1 cellular context compared by ENCODE assay signal in the genomic region with DNA sequence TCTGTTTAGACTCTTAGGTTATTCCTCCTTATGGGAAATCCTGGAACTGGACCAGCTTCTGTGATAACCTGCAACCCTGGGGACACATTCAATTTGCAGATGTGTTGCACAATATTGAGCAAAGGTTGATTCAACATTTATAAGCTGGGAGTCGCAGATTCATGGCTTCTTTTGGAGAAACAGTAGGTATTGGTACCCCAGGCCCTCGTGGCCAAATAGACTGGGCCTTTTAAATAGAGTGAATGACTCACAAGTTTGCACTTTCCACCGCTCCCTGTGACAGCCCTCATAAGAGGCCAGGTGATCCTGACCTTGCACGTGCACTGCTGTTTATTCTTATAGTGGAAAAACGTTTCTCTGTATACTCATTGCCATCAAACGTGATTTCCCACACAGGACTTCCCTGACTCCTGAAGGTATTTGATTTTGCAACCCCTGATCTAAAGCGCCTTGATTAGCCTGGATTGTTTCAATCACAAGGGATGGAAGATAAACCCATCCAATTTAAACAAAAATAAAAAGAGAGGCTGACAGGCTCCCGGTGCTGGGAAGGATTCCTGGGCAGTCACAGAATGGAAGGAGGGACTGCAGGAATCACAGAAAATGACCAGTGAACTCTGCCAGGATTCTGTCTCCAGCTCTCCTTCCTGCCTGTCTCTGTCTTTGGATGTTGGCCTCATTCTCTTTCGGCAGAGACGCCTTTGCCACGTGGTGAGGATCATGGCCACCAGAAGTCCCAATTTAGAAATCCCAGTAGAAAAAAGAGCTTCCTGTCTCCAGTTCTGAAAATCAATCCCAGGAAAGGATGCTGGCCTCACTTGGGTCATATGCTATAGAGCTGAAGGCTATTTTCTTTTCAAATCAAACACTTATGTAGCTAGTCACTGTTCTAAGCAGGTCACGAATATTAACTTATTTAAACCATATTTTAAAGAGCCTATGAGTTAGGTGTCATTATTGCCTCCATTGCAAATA.
TF ChIP-seq lines count a peak whose summit lies in the region.

No MANE protein-coding gene starts in this region.

TF ChIP-seq in HepG2, 621 proteins besides CTCF, POLR2A, EP300 and RAD21 (continued from another document and continues in another):
- no peak for TF ChIP-seq XBP1 (CRISPR knock-in tag; IDR thresholded peaks at IDR 0.05)
- TF ChIP-seq ZNF10 (CRISPR knock-in tag; IDR thresholded peaks at IDR 0.05; ENCODE audit: borderline replicate concordance, low read depth): no peak
- TF ChIP-seq ZSCAN21 (CRISPR knock-in tag; IDR thresholded peaks at IDR 0.05; ENCODE audit: borderline replicate concordance): no peak
- TF ChIP-seq ATRX (CRISPR knock-in tag; IDR thresholded peaks at IDR 0.05; ENCODE audit: borderline replicate concordance): no peak
- TF ChIP-seq ZBTB42 (CRISPR knock-in tag; IDR thresholded peaks at IDR 0.05): no peak
- no peak for TF ChIP-seq SKI (IDR thresholded peaks at IDR 0.05; ENCODE audit: partially characterized antibody)
- TF ChIP-seq ISL2 (CRISPR knock-in tag; IDR thresholded peaks at IDR 0.05): no peak; the same call in 1 of the 2 replicates
- TF ChIP-seq ZNF619 (CRISPR knock-in tag; IDR thresholded peaks at IDR 0.05): no peak
- TF ChIP-seq RXRA (CRISPR knock-in tag; IDR thresholded peaks at IDR 0.05): no peak
- TF ChIP-seq TEAD2 (CRISPR knock-in tag; IDR thresholded peaks at IDR 0.05): no peak
- no peak for TF ChIP-seq ADNP (CRISPR knock-in tag; IDR thresholded peaks at IDR 0.05)
- no peak for TF ChIP-seq HDAC6 (IDR thresholded peaks at IDR 0.05; ENCODE audit: low read depth, low read length)
- TF ChIP-seq ZNF782 (CRISPR knock-in tag; IDR thresholded peaks at IDR 0.05; ENCODE audit: borderline replicate concordance): no peak
- TF ChIP-seq PPARG (CRISPR knock-in tag; conservative IDR thresholded peaks at IDR 0.05): peak; percentile 55
- no peak for TF ChIP-seq RBAK (CRISPR knock-in tag; IDR thresholded peaks at IDR 0.05)
- no peak for TF ChIP-seq ZBTB4 (CRISPR knock-in tag; IDR thresholded peaks at IDR 0.05; ENCODE audit: borderline replicate concordance)
- no peak for TF ChIP-seq ZNF576 (CRISPR knock-in tag; IDR thresholded peaks at IDR 0.05)
- no peak for TF ChIP-seq THAP7 (CRISPR knock-in tag; IDR thresholded peaks at IDR 0.05)
- TF ChIP-seq ZNF691 (CRISPR knock-in tag; IDR thresholded peaks at IDR 0.05; ENCODE audit: borderline replicate concordance, low read depth): no peak
- no peak for TF ChIP-seq ZBTB8A (CRISPR knock-in tag; IDR thresholded peaks at IDR 0.05; ENCODE audit: borderline replicate concordance, low read depth)
- no peak for TF ChIP-seq ZNF878 (CRISPR knock-in tag; IDR thresholded peaks at IDR 0.05)
- TF ChIP-seq ZNF546 (CRISPR knock-in tag; conservative IDR thresholded peaks at IDR 0.05): no peak
- TF ChIP-seq ZNF256 (CRISPR knock-in tag; conservative IDR thresholded peaks at IDR 0.05): no peak
- TF ChIP-seq, protein P1, sequence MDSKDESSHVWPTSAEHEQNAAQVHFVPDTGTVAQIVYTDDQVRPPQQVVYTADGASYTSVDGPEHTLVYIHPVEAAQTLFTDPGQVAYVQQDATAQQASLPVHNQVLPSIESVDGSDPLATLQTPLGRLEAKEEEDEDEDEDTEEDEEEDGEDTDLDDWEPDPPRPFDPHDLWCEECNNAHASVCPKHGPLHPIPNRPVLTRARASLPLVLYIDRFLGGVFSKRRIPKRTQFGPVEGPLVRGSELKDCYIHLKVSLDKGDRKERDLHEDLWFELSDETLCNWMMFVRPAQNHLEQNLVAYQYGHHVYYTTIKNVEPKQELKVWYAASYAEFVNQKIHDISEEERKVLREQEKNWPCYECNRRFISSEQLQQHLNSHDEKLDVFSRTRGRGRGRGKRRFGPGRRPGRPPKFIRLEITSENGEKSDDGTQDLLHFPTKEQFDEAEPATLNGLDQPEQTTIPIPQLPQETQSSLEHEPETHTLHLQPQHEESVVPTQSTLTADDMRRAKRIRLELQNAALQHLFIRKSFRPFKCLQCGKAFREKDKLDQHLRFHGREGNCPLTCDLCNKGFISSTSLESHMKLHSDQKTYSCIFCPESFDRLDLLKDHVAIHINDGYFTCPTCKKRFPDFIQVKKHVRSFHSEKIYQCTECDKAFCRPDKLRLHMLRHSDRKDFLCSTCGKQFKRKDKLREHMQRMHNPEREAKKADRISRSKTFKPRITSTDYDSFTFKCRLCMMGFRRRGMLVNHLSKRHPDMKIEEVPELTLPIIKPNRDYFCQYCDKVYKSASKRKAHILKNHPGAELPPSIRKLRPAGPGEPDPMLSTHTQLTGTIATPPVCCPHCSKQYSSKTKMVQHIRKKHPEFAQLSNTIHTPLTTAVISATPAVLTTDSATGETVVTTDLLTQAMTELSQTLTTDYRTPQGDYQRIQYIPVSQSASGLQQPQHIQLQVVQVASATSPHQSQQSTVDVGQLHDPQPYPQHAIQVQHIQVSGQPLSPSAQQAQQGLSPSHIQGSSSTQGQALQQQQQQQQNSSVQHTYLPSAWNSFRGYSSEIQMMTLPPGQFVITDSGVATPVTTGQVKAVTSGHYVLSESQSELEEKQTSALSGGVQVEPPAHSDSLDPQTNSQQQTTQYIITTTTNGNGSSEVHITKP (CRISPR knock-in tag; IDR thresholded peaks at IDR 0.05; ENCODE audit: low read depth): no peak
- no peak for TF ChIP-seq ZNF503 (CRISPR knock-in tag; IDR thresholded peaks at IDR 0.05)
- TF ChIP-seq TGIF2 (CRISPR knock-in tag; IDR thresholded peaks at IDR 0.05): peak; percentile 50; the same call in 1 of the 2 replicates
- TF ChIP-seq TBL1XR1 (IDR thresholded peaks at IDR 0.05; ENCODE audit: borderline replicate concordance, low read length, partially characterized antibody): no peak
- no peak for TF ChIP-seq SKIL (CRISPR knock-in tag; IDR thresholded peaks at IDR 0.05; ENCODE audit: borderline replicate concordance)
- TF ChIP-seq IKZF1 (IDR thresholded peaks at IDR 0.05): no peak
- TF ChIP-seq NFYC (CRISPR knock-in tag; IDR thresholded peaks at IDR 0.05): no peak
- TF ChIP-seq DNMT3B (CRISPR knock-in tag; conservative IDR thresholded peaks at IDR 0.05): no peak
- TF ChIP-seq, protein P2, sequence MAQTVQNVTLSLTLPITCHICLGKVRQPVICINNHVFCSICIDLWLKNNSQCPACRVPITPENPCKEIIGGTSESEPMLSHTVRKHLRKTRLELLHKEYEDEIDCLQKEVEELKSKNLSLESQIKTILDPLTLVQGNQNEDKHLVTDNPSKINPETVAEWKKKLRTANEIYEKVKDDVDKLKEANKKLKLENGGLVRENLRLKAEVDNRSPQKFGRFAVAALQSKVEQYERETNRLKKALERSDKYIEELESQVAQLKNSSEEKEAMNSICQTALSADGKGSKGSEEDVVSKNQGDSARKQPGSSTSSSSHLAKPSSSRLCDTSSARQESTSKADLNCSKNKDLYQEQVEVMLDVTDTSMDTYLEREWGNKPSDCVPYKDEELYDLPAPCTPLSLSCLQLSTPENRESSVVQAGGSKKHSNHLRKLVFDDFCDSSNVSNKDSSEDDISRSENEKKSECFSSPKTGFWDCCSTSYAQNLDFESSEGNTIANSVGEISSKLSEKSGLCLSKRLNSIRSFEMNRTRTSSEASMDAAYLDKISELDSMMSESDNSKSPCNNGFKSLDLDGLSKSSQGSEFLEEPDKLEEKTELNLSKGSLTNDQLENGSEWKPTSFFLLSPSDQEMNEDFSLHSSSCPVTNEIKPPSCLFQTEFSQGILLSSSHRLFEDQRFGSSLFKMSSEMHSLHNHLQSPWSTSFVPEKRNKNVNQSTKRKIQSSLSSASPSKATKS (CRISPR knock-in tag; IDR thresholded peaks at IDR 0.05): no peak
- no peak for TF ChIP-seq PHF20 (CRISPR knock-in tag; IDR thresholded peaks at IDR 0.05)
- TF ChIP-seq ZBTB25 (CRISPR knock-in tag; IDR thresholded peaks at IDR 0.05): no peak
- peak; percentile 62 for TF ChIP-seq RARA (CRISPR knock-in tag; IDR thresholded peaks at IDR 0.05)
- peak; percentile 11; the same call in 1 of the 2 replicates for TF ChIP-seq TBX3 (IDR thresholded peaks at IDR 0.05; ENCODE audit: borderline replicate concordance)
- TF ChIP-seq, protein P3, sequence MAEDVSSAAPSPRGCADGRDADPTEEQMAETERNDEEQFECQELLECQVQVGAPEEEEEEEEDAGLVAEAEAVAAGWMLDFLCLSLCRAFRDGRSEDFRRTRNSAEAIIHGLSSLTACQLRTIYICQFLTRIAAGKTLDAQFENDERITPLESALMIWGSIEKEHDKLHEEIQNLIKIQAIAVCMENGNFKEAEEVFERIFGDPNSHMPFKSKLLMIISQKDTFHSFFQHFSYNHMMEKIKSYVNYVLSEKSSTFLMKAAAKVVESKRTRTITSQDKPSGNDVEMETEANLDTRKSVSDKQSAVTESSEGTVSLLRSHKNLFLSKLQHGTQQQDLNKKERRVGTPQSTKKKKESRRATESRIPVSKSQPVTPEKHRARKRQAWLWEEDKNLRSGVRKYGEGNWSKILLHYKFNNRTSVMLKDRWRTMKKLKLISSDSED (CRISPR knock-in tag; IDR thresholded peaks at IDR 0.05): no peak
- no peak for TF ChIP-seq THYN1 (CRISPR knock-in tag; IDR thresholded peaks at IDR 0.05; ENCODE audit: borderline replicate concordance, low read depth)
